23 cellular contexts compared by ENCODE assay signal in genomic region chr2:78029392-78029995, GRCh38.
"Had no signal": no experiment of that assay in that cellular context is flagged by ENCODE, and none has a peak within 500 bp of the region (broad histone marks: within the 10 kb centered on the region; RNA-seq: fewer than 3 reads in every experiment).

No MANE protein-coding gene starts in this region.

- DNase-seq: activated CD4-positive, alpha-beta T cell treated with anti-CD3 and anti-CD28 coated beads for 4 hours; activated CD4-positive, alpha-beta T cell treated with anti-CD3 and anti-CD28 coated beads, Interleukin-2, amount 50 U/mL, for 48 hours; activated CD4-positive, CD25-positive, alpha-beta regulatory T cell; activated CD8-positive, alpha-beta memory T cell treated with anti-CD3 and anti-CD28 coated beads, Interleukin-2, amount 50 U/mL, for 48 hours; activated naive CD4-positive, alpha-beta T cell; activated T-cell treated with anti-CD3 and anti-CD28 coated beads, Interleukin-2, amount 50 U/mL, for 4 hours; adrenal gland; central memory CD4-positive, alpha-beta T cell; effector memory CD4-positive, alpha-beta T cell; esophagus squamous epithelium; gastrocnemius medialis; hippocampal formation; left ventricle myocardium inferior; nephron progenitor cell; pancreas; psoas muscle; stimulated activated CD4-positive, alpha-beta T cell treated with anti-CD3 and anti-CD28 coated beads, Interleukin-12 subunit alpha, Interleukin-12 subunit beta, amount 100 ng/mL, for 4 hours; stimulated activated CD4-positive, alpha-beta T cell treated with anti-CD3 and anti-CD28 coated beads, Interleukin-4, amount 100 ng/mL, for 4 hours; substantia nigra; T1000; thyroid gland; upper lobe of right lung had no signal

- H3K9me3 ChIP-seq: gastrocnemius medialis, pancreas, thyroid gland had no signal

- H3K4me1 ChIP-seq: adrenal gland, esophagus squamous epithelium, gastrocnemius medialis, left ventricle myocardium inferior, pancreas, psoas muscle, right atrium auricular region, thyroid gland, upper lobe of right lung had no signal

- H3K27ac ChIP-seq: adrenal gland, esophagus squamous epithelium, gastrocnemius medialis, left ventricle myocardium inferior, pancreas, psoas muscle, right atrium auricular region, thyroid gland, upper lobe of right lung had no signal

- ATAC-seq: activated T-cell treated with anti-CD3 and anti-CD28 coated beads, Interleukin-2, amount 50 U/mL, for 4 hours; gastrocnemius medialis; pancreas; psoas muscle; upper lobe of right lung had no signal

- H3K4me3 ChIP-seq: adrenal gland, esophagus squamous epithelium, gastrocnemius medialis, left ventricle myocardium inferior, pancreas, psoas muscle, right atrium auricular region, thyroid gland, upper lobe of right lung had no signal

- H3K27me3 ChIP-seq: adrenal gland, esophagus squamous epithelium, gastrocnemius medialis, pancreas, right atrium auricular region, thyroid gland, upper lobe of right lung had no signal

- H3K36me3 ChIP-seq: adrenal gland, esophagus squamous epithelium, gastrocnemius medialis, left ventricle myocardium inferior, pancreas, right atrium auricular region, thyroid gland, upper lobe of right lung had no signal
